Comparison of ENCODE assay signal across 8 cellular contexts in the genomic region with DNA sequence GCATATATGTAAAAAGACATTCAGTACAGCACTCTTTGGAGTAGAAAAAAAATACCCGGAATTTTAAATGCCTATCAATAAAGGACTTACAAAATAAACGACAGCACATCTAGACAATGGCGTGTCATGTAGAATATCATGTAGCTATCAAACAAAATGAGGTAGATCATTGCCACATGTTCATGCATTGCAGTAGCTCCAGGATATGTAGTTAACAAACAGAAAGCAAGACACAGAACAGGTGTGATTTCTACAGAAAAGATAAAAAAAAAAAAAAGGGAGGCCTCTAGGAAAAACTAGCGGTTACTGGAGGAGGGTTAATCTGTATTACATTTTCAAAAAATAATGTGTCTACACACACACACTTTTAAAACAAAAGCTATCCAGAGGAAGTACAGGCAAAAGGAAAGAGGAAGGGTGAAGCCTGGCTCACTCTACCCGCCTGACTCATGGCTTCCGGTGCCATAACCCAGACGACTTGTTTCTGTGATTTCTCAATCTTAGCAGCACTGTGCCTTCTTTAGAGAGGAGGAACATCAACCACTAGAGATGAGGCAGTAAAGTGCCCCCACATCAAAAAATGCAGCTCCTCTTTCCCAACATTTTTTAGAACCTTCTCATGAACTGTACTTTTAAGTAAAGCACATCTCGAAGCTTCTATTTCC. TPM values are rescaled to one million over a fixed set of nuclear protein-coding genes. Genes with fewer than 3 reads are reported as not detected.
A peak's percentile ranks its signal among the peaks of the same experiment; 100 is the strongest.
DNase-seq lines count a peak whose midpoint lies in the region; ATAC-seq and TF ChIP-seq lines count a peak whose summit lies in the region.

No MANE protein-coding gene starts in this region.

- H3K36me3 Mint-ChIP-seq in Calu3 (ENCODE audit: insufficient read depth, unreplicated experiment): no peaks in the 10 kb centered on the region

- H3K9me3 Mint-ChIP-seq in Calu3 (ENCODE audit: low read depth, unreplicated experiment): no peaks in the 10 kb centered on the region

- in situ Hi-C loops in GM13977 (cut with MboI; ENCODE audit: low pct_unique_long_range_greater_than_20kb, low sequenced_read_pairs, unreplicated experiment): no loop called here

- H3K4me3 ChIP-seq in OCI-LY3 (ENCODE audit: low read length) (peak overlapping the region; percentile 64), left ventricle myocardium inferior (peak overlapping the region; percentile 94)

- intact Hi-C loops in left ventricle myocardium inferior (cut with micrococcal nuclease): no loop called here
- intact Hi-C loops in Calu3 (cut with micrococcal nuclease; ENCODE audit: unreplicated experiment): no loop called here

- no peaks in the 10 kb centered on the region for H3K27me3 Mint-ChIP-seq in Calu3 (ENCODE audit: unreplicated experiment)

- H3K27ac ChIP-seq in OCI-LY3 (ENCODE audit: low read length) (peak overlapping the region; percentile 80), left ventricle myocardium inferior (replicated peaks) (peak overlapping the region; percentile 89)

- H3K79me2 ChIP-seq in OCI-LY3 (ENCODE audit: low read length): peaks cover 9% of the 10 kb centered on the region

- H3K4me3 Mint-ChIP-seq in Calu3 (ENCODE audit: low read depth, unreplicated experiment): no peak overlapping the region

- ATAC-seq in HG02840 (IDR thresholded peaks at IDR 0.05; ENCODE audit: low FRiP score, unreplicated experiment): peak; percentile 92

- H3K27me3 ChIP-seq in OCI-LY3 (ENCODE audit: low read depth, low read length) (no peaks in the 10 kb centered on the region), left ventricle myocardium inferior (ENCODE audit: low read depth) (no peaks in the 10 kb centered on the region)

- H3K27ac Mint-ChIP-seq in Calu3 (ENCODE audit: unreplicated experiment): no peak overlapping the region

- H3K9me3 ChIP-seq in OCI-LY3 (ENCODE audit: insufficient read depth, low read length) (no peaks in the 10 kb centered on the region), left ventricle myocardium inferior (replicated peaks) (no peaks in the 10 kb centered on the region)

- CTCF ChIA-PET in Calu3 (lab: Charles Lee): no interaction called here

- BruUV-seq in Calu3 (replicated peaks; lab: Mats Ljungman, UMichigan): no TSS peak

- TF ChIP-seq CTCF in GM13977 (IDR thresholded peaks at IDR 0.05; ENCODE audit: extremely low read depth, insufficient read depth, missing control alignments) (no peak), OCI-LY3 (IDR thresholded peaks at IDR 0.05; ENCODE audit: low read depth, low read length) (no peak), left ventricle myocardium inferior (IDR thresholded peaks at IDR 0.05; ENCODE audit: borderline replicate concordance) (no peak), Calu3 (IDR thresholded peaks at IDR 0.05; ENCODE audit: unreplicated experiment) (no peak)

- peaks cover 11% of the 10 kb centered on the region for H3K36me3 ChIP-seq in OCI-LY3 (replicated peaks; ENCODE audit: low read depth, low read length)
- H3K36me3 ChIP-seq in left ventricle myocardium inferior: no peaks in the 10 kb centered on the region

- peak overlapping the region; percentile 75 for H2AFZ ChIP-seq in OCI-LY3 (ENCODE audit: low read depth, low read length)

- peak overlapping the region; percentile 49 for H3K9ac ChIP-seq in OCI-LY3 (ENCODE audit: low read length)

- DNase-seq in GM13977 (ENCODE audit: low spot score) (peak; percentile 63), left ventricle myocardium inferior (peak; percentile 66), Calu3 (no peak), NCI-H1092 (lab: John Stamatoyannopoulos, UW) (no peak)
- peak; percentile 84 for DNase-seq in activated effector memory CD4-positive, alpha-beta T cell treated with anti-CD3 and anti-CD28 coated beads, Interleukin-2, amount 50 U/mL, for 16 hours
- DNase-seq in stimulated activated CD4-positive, alpha-beta T cell treated with anti-CD3 and anti-CD28 coated beads, Interleukin-15, amount 100 ng/mL, for 24 hours: peak; percentile 73

- H3K4me2 ChIP-seq in OCI-LY3 (ENCODE audit: low read length): peak overlapping the region; percentile 69

- H4K20me1 ChIP-seq in OCI-LY3 (ENCODE audit: insufficient read depth, low read length): no peaks in the 10 kb centered on the region

- H3K4me1 Mint-ChIP-seq in Calu3 (ENCODE audit: low read depth, unreplicated experiment): no peaks in the 10 kb centered on the region

- H3K4me1 ChIP-seq in OCI-LY3 (ENCODE audit: low read length): peaks cover 50% of the 10 kb centered on the region
- peaks cover 54% of the 10 kb centered on the region for H3K4me1 ChIP-seq in left ventricle myocardium inferior

RNA-seq across cellular contexts. Expression of gene KCTD12, which starts 6.9 kb away (rescaled TPM):
- total RNA-seq in left ventricle myocardium inferior (37.2 TPM), Calu3 (2022) (2.8 and 3.7 TPM in 2 replicates)

Comparison
In these comparisons a context has a peak if more than half of its experiments do, and no peak if none do; other contexts are left out.
1. DNase-seq: peak in GM13977 (single experiment), activated effector memory CD4-positive, alpha-beta T cell treated with anti-CD3 and anti-CD28 coated beads, Interleukin-2, amount 50 U/mL, for 16 hours (single experiment), left ventricle myocardium inferior (single experiment) and stimulated activated CD4-positive, alpha-beta T cell treated with anti-CD3 and anti-CD28 coated beads, Interleukin-15, amount 100 ng/mL, for 24 hours (single experiment); none in Calu3 (single experiment) and NCI-H1092 (single experiment).